In genomic region chr1:24047101-24047459, GRCh38 we compare ENCODE assay signal across 1 cellular context.
TF ChIP-seq lines count a peak whose summit lies in the region.

No MANE protein-coding gene starts in this region.

TF ChIP-seq in HEK293, 187 proteins besides CTCF, POLR2A, EP300 and RAD21 (continued from another document):
- peak; percentile 38; the same call in 1 of the 2 replicates for TF ChIP-seq PATZ1 (tag by site-specific recombination; IDR thresholded peaks at IDR 0.05)
- no peak for TF ChIP-seq ZNF701 (tag by site-specific recombination; IDR thresholded peaks at IDR 0.05)
- no peak for TF ChIP-seq SETDB1 (IDR thresholded peaks at IDR 0.05; ENCODE audit: insufficient read length, low read length)
- peak; percentile 40; the same call in 1 of the 2 replicates for TF ChIP-seq GLIS2 (tag by site-specific recombination; IDR thresholded peaks at IDR 0.05)
- TF ChIP-seq ZEB2 (tag by site-specific recombination; IDR thresholded peaks at IDR 0.05), result peak; percentile 56; the same call in 1 of the 2 replicates
- TF ChIP-seq ZNF24 (tag by site-specific recombination; IDR thresholded peaks at IDR 0.05), result 0 out of 2 replicates have a peak, but pooled peaks have one; percentile 29
- no peak for TF ChIP-seq SP3 (tag by site-specific recombination; IDR thresholded peaks at IDR 0.05)
- no peak for TF ChIP-seq ZNF302 (tag by site-specific recombination; IDR thresholded peaks at IDR 0.05; ENCODE audit: low read depth)
- TF ChIP-seq PRDM1 (tag by site-specific recombination; IDR thresholded peaks at IDR 0.05), result no peak
- no peak for TF ChIP-seq ZNF18 (tag by site-specific recombination; IDR thresholded peaks at IDR 0.05)
TF ChIP-seq in HEK293: peak in this region for 7.
